In the genomic region with DNA sequence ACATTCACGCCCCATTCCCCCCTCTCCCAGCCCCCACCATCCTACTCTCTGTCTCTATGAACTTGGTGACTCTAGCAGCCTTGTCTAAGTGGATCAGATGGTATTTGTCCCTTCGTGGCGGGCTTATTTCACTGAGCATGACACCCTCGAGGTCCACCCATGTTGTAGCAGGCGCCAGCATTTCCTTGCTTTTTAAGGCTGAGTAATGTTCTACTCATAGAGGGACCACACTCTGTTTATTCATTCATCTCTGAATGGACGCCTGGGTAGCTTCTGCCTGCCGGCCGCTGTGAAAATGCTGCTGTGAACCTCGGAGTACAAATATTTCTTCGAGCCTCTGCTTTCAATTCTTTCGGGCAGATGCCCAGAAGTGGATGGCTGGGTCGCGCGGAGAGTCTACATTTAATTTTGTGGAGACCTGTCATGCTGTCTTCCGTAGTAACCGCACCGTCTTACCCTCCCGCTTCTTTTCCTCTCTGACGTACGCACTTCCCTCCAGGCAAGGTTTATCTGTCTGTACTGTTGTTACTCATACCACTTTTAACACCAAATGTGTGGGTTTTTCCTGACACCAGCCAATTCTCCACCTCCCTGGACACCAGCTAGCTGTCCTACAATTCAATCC, we compare ENCODE assay signal across 28 cellular contexts. TPM values are rescaled to one million over a fixed set of nuclear protein-coding genes. Genes with fewer than 3 reads are reported as not detected.
A peak's percentile ranks its signal among the peaks of the same experiment; 100 is the strongest.
DNase-seq lines count a peak whose midpoint lies in the region; FAIRE-seq and TF ChIP-seq lines count a peak whose summit lies in the region.
"Had no signal": no experiment of that assay in that cellular context is flagged by ENCODE, and none has a peak within 500 bp of the region (broad histone marks: within the 10 kb centered on the region; RNA-seq: fewer than 3 reads in every experiment).

No MANE protein-coding gene starts in this region.

- no peak for FAIRE-seq in small intestine (lab: Jason Lieb, UNC)
- FAIRE-seq: A204.1, TTC549 had no signal

- DNase-seq in A172 (ENCODE audit: low spot score) (peak; percentile 52), HT1080 (ENCODE audit: low read depth) (peak; percentile 68), T1000 (lab: John Stamatoyannopoulos, UW) (peak; percentile 31), fibroblast of the aortic adventitia (ENCODE audit: low read depth) (peak; percentile 67), NCI-H2107 treated with DMSO at 0.1 percent for 48 hours (lab: John Stamatoyannopoulos, UW; ENCODE audit: unreplicated experiment) (no peak), hippocampal formation (lab: John Stamatoyannopoulos, UW) (no peak), COLO668 (lab: John Stamatoyannopoulos, UW; ENCODE audit: unreplicated experiment) (no peak), small intestine (no peak)
- DNase-seq: activated naive CD4-positive, alpha-beta T cell treated with anti-CD3 and anti-CD28 coated beads for 36 hours; activated T-cell treated with anti-CD3 and anti-CD28 coated beads, Interleukin-2, amount 50 U/mL, for 72 hours; anterior cingulate cortex; Calu3; cerebellar nuclear complex; EL; gastrocnemius medialis; H9; kidney glomerular epithelial cell; MV-4-11; NCI-H1694 treated with DMSO at 0.1 percent for 48 hours; NCI-H774; SHP77; stimulated activated CD4-positive, alpha-beta T cell treated with anti-CD3 and anti-CD28 coated beads, Interleukin-2, amount 100 ng/mL, for 48 hours; stimulated activated naive CD4-positive, alpha-beta T cell treated with Interleukin-2 at 50 U/mL for 16 hours; tibial artery had no signal

- TF ChIP-seq CTCF in fibroblast of the aortic adventitia (IDR thresholded peaks at IDR 0.05; ENCODE audit: insufficient read depth, low read length): no peak

- peaks cover 0 to 5% of the 10 kb centered on the region in 2 donors for H3K4me1 ChIP-seq in small intestine (ENCODE audit: control insufficient read depth in 2 of 2, insufficient read depth in 1 of 2, low read depth in 1 of 2, low read length in 1 of 2)

- 67 to 86% (median 78%) methylated on average over 20 of the region's 20 CpGs for WGBS in small intestine, 3 donors

- no peaks in the 10 kb centered on the region for H3K36me3 ChIP-seq in small intestine (ENCODE audit: control insufficient read depth in 2 of 2, insufficient read depth in 2 of 2, low read length in 2 of 2)
- H3K36me3 ChIP-seq: gastrocnemius medialis, tibial artery had no signal

- H3K4me3 ChIP-seq in fibroblast of the aortic adventitia (ENCODE audit: low read depth, low read length) (no peak overlapping the region), small intestine (ENCODE audit: low read depth in 1 of 2, low read length in 2 of 2) (no peak overlapping the region)
- H3K4me3 ChIP-seq: gastrocnemius medialis, tibial artery had no signal

- no peaks in the 10 kb centered on the region for H3K27me3 ChIP-seq in small intestine (ENCODE audit: control insufficient read depth in 2 of 2, insufficient read depth in 2 of 2, low read length in 2 of 2)

- H3K9me3 ChIP-seq in small intestine (ENCODE audit: control insufficient read depth, low read depth): no peaks in the 10 kb centered on the region
- H3K9me3 ChIP-seq: gastrocnemius medialis, tibial artery had no signal

- H3K27ac ChIP-seq in small intestine (ENCODE audit: low read depth in 1 of 2, low read length in 1 of 2): no peak overlapping the region
- H3K27ac ChIP-seq: gastrocnemius medialis, tibial artery had no signal

RNA-seq across cellular contexts. Expression of a gene that starts 5.6 kb away (rescaled TPM):
- 0.02 TPM in 1 of 2 replicates, not detected in the other for total RNA-seq in A172 (2014; rRNA removed; shearing (Covaris generic))
- total RNA-seq in HT1080 (2014; rRNA removed; shearing (Covaris generic)): not detected in 2 replicates
- polyA plus RNA-seq in HT1080 (2015; cell fraction: cytosol; rRNA removed): not detected in 2 replicates
- not detected in 2 replicates for polyA plus RNA-seq in HT1080 (2015; cell fraction: nucleus; rRNA removed)
- total RNA-seq in fibroblast of the aortic adventitia (ENCODE audit: low replicate concordance): under 0.01 and 0.41 TPM in 2 replicates
- polyA plus RNA-seq in small intestine: under 1 TPM in 1 of 3 donors, not detected in 2; 0.13 TPM
- total RNA-seq: activated naive CD4-positive, alpha-beta T cell treated with anti-CD3 and anti-CD28 coated beads for 36 hours; activated T-cell treated with anti-CD3 and anti-CD28 coated beads, Interleukin-2, amount 50 U/mL, for 72 hours; Calu3; H9; lung microvascular endothelial cell had no signal
- polyA plus RNA-seq: BJ had no signal

RNA-seq across cellular contexts. Expression of a gene that starts 15.8 kb away (rescaled TPM):
- 0.22 TPM in 1 of 2 replicates, not detected in the other for total RNA-seq in A172 (2014; rRNA removed; shearing (Covaris generic))
- total RNA-seq in HT1080 (2014; rRNA removed; shearing (Covaris generic)): not detected in 2 replicates
- 0.05 and 0.08 TPM in 2 replicates for polyA plus RNA-seq in HT1080 (2015; cell fraction: cytosol; rRNA removed)
- not detected in 2 replicates for polyA plus RNA-seq in HT1080 (2015; cell fraction: nucleus; rRNA removed)
- total RNA-seq in fibroblast of the aortic adventitia (ENCODE audit: low replicate concordance): not detected in 2 replicates
- polyA plus RNA-seq in small intestine: 10 to 100 TPM in 1 of 3 donors, 1 to 10 TPM in 2; 3.8 to 29.3 (median 4.0) TPM
- total RNA-seq: activated naive CD4-positive, alpha-beta T cell treated with anti-CD3 and anti-CD28 coated beads for 36 hours; activated T-cell treated with anti-CD3 and anti-CD28 coated beads, Interleukin-2, amount 50 U/mL, for 72 hours; gastrocnemius medialis; lung microvascular endothelial cell had no signal
- polyA plus RNA-seq: BJ had no signal

RNA-seq across cellular contexts. Expression of a gene that starts 43.1 kb away (rescaled TPM):
- total RNA-seq in A172 (2014; rRNA removed; shearing (Covaris generic)): 0.07 TPM in 1 of 2 replicates, not detected in the other
- total RNA-seq in HT1080 (2014; rRNA removed; shearing (Covaris generic)): not detected in 2 replicates
- polyA plus RNA-seq in HT1080 (2015; cell fraction: cytosol; rRNA removed): not detected in 2 replicates
- polyA plus RNA-seq in HT1080 (2015; cell fraction: nucleus; rRNA removed): not detected in 2 replicates
- total RNA-seq in fibroblast of the aortic adventitia (ENCODE audit: low replicate concordance): not detected in 2 replicates
- polyA plus RNA-seq in small intestine: 1 to 10 TPM in 1 of 3 donors, under 1 TPM in 2; 0.27 to 1.8 (median 0.84) TPM
- total RNA-seq: activated naive CD4-positive, alpha-beta T cell treated with anti-CD3 and anti-CD28 coated beads for 36 hours; activated T-cell treated with anti-CD3 and anti-CD28 coated beads, Interleukin-2, amount 50 U/mL, for 72 hours; Calu3; H9; lung microvascular endothelial cell had no signal
- polyA plus RNA-seq: BJ had no signal

Comparison
In these comparisons a context has a peak if more than half of its experiments do, and no peak if none do; other contexts are left out.
1. DNase-seq: peak in A172 (single experiment), HT1080 (single experiment), T1000 (single experiment) and fibroblast of the aortic adventitia (single experiment); none in NCI-H2107 treated with DMSO at 0.1 percent for 48 hours (single experiment), hippocampal formation (0 of 2), COLO668 (single experiment) and small intestine (single experiment).